1 cellular context compared by ENCODE assay signal in genomic region chr19:4182082-4182926, GRCh38.
TF ChIP-seq lines count a peak whose summit lies in the region.

ANKRD24 (plus strand) TSS chr19:4182689; CDS start chr19:4186426, 3,737 bp downstream.
SIRT6 (minus strand) TSS chr19:4182563; CDS start chr19:4182539, 24 bp downstream.

TF ChIP-seq in HepG2, 621 proteins besides CTCF, POLR2A, EP300 and RAD21 (continued from another document and continues in another):
- TF ChIP-seq KIAA2018 (CRISPR knock-in tag; IDR thresholded peaks at IDR 0.05; ENCODE audit: borderline replicate concordance) (no peak), TCF12 (IDR thresholded peaks at IDR 0.05) (no peak), TCF12 (CRISPR knock-in tag; IDR thresholded peaks at IDR 0.05) (no peak), POLR2AphosphoS5 (IDR thresholded peaks at IDR 0.05; ENCODE audit: low read depth, low read length) (peak; percentile 86), ZNF644 (CRISPR knock-in tag; IDR thresholded peaks at IDR 0.05; ENCODE audit: low read depth) (no peak), ZNF703 (CRISPR knock-in tag; IDR thresholded peaks at IDR 0.05; ENCODE audit: borderline replicate concordance) (0 out of 2 replicates have a peak, but pooled peaks have one; percentile 11), ZNF142 (CRISPR knock-in tag; IDR thresholded peaks at IDR 0.05) (peak; percentile 37; the same call in 1 of the 2 replicates), SMC3 (IDR thresholded peaks at IDR 0.05; ENCODE audit: low read length) (no peak), ZNF281 (CRISPR knock-in tag; IDR thresholded peaks at IDR 0.05; ENCODE audit: borderline replicate concordance) (no peak; the same call in 1 of the 2 replicates), FOSL2 (CRISPR knock-in tag; IDR thresholded peaks at IDR 0.05) (peak; percentile 48; the same call in 1 of the 2 replicates), JDP2 (CRISPR knock-in tag; IDR thresholded peaks at IDR 0.05; ENCODE audit: borderline replicate concordance) (no peak), SMYD3 (CRISPR knock-in tag; IDR thresholded peaks at IDR 0.05) (no peak), ZSCAN30 (CRISPR knock-in tag; IDR thresholded peaks at IDR 0.05) (no peak), MIXL1 (CRISPR knock-in tag; IDR thresholded peaks at IDR 0.05) (peak; percentile 72; the same call in 1 of the 2 replicates), ZNF614 (CRISPR knock-in tag; IDR thresholded peaks at IDR 0.05; ENCODE audit: borderline replicate concordance) (peak; percentile 79; the same call in 1 of the 2 replicates), ZNF180 (CRISPR knock-in tag; IDR thresholded peaks at IDR 0.05; ENCODE audit: borderline replicate concordance, low read depth) (no peak), ZBED4 (CRISPR knock-in tag; IDR thresholded peaks at IDR 0.05; ENCODE audit: borderline replicate concordance) (0 out of 2 replicates have a peak, but pooled peaks have one; percentile 29), PBX2 (CRISPR knock-in tag; IDR thresholded peaks at IDR 0.05) (no peak), ZNF710 (CRISPR knock-in tag; IDR thresholded peaks at IDR 0.05; ENCODE audit: borderline replicate concordance) (0 out of 2 replicates have a peak, but pooled peaks have one; percentile 27), ZNF672 (CRISPR knock-in tag; IDR thresholded peaks at IDR 0.05) (no peak), TEAD3 (CRISPR knock-in tag; optimal IDR thresholded peaks at IDR 0.05; ENCODE audit: borderline replicate concordance) (peak; percentile 82)
